In the genomic region with DNA sequence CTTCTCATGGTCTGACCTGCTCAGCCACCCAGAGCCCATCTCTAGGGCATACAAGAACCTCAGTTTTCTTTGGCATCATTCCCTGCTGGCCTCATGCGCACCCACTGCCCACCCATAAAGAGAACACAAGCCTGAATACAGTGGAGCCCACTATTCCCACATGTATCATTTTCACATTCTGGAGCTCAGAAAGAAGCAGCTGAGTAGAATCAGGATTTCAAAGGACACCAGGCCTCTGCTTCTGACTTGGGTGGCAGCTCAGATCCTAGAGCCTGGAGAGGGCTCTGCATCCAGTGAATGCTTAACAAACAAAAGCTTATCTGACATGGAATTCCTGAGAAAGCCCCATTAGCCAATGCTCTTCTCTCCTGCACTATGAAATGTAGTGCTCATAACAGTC, we compare ENCODE assay signal across 29 cellular contexts. TPM values are rescaled to one million over a fixed set of nuclear protein-coding genes. Genes with fewer than 3 reads are reported as not detected.
"Had no signal": no experiment of that assay in that cellular context is flagged by ENCODE, and none has a peak within 500 bp of the region (broad histone marks: within the 10 kb centered on the region; RNA-seq: fewer than 3 reads in every experiment).

No MANE protein-coding gene starts in this region.

- H3K27me3 ChIP-seq: hepatocyte, ovary, right atrium auricular region, right lobe of liver, stomach, testis, tibial artery, upper lobe of right lung had no signal

- ATAC-seq: naive thymus-derived CD4-positive, alpha-beta T cell; natural killer cell treated with Interleukin-12 subunit alpha and Interleukin-12 subunit beta and Interleukin-15 and Interleukin-18, amount 100 ng/mL, for 72 hours; right lobe of liver; stimulated activated naive B cell treated with anti-CD40 and anti-IgM and Interleukin-4, amounts not matched to agents 10 μg/mL and 1 μg/mL and 100 μg/mL, for 72 hours; stimulated activated naive CD8-positive, alpha-beta T cell treated with anti-CD3 and anti-CD28 coated beads, Interleukin-15, Interleukin-2, amounts not matched to agents 100 U/mL and 50 U/mL, for 24 hours; upper lobe of right lung had no signal

- H3K9me3 ChIP-seq: left ventricle myocardium inferior, ovary, right atrium auricular region, right lobe of liver, stomach, testis, tibial artery, upper lobe of right lung had no signal

- DNase-seq: islet precursor cell; left ventricle myocardium inferior; mesendoderm; naive thymus-derived CD4-positive, alpha-beta T cell; ovary; right lobe of liver; stimulated activated CD4-positive, alpha-beta T cell treated with anti-CD3 and anti-CD28 coated beads, Interleukin-1b, Interleukin-23, amount 100 ng/mL, for 48 hours; stimulated activated CD4-positive, alpha-beta T cell treated with anti-CD3 and anti-CD28 coated beads, Interleukin-2, amount 100 ng/mL, for 48 hours; stimulated activated naive B cell treated with anti-CD40 and anti-IgM and Interleukin-4, amounts not matched to agents 10 μg/mL and 1 μg/mL and 100 μg/mL, for 72 hours; stimulated activated naive CD8-positive, alpha-beta T cell treated with anti-CD3 and anti-CD28 coated beads, Interleukin-15, Interleukin-2, amounts not matched to agents 100 U/mL and 50 U/mL, for 24 hours; stomach; testis; tibial artery; upper lobe of right lung had no signal

- H3K4me3 Mint-ChIP-seq: mesothelial cell of epicardium; naive thymus-derived CD4-positive, alpha-beta T cell; natural killer cell treated with Interleukin-12 subunit alpha and Interleukin-12 subunit beta and Interleukin-15 and Interleukin-18, amount 100 ng/mL, for 72 hours; stimulated activated naive B cell treated with anti-CD40 and anti-IgM and Interleukin-4, amounts not matched to agents 10 μg/mL and 1 μg/mL and 100 μg/mL, for 72 hours had no signal

- H3K4me1 ChIP-seq: left ventricle myocardium inferior, right atrium auricular region, right lobe of liver, stomach, testis, tibial artery, upper lobe of right lung had no signal

- H3K27ac Mint-ChIP-seq: mesothelial cell of epicardium; naive thymus-derived CD4-positive, alpha-beta T cell; natural killer cell treated with Interleukin-12 subunit alpha and Interleukin-12 subunit beta and Interleukin-15 and Interleukin-18, amount 100 ng/mL, for 72 hours; progenitor cell of endocrine pancreas; stimulated activated naive B cell treated with anti-CD40 and anti-IgM and Interleukin-4, amounts not matched to agents 10 μg/mL and 1 μg/mL and 100 μg/mL, for 72 hours had no signal

- H3K36me3 Mint-ChIP-seq: natural killer cell treated with Interleukin-12 subunit alpha and Interleukin-12 subunit beta and Interleukin-15 and Interleukin-18, amount 100 ng/mL, for 72 hours had no signal

- H3K9me3 Mint-ChIP-seq: mesothelial cell of epicardium; naive thymus-derived CD4-positive, alpha-beta T cell; natural killer cell treated with Interleukin-12 subunit alpha and Interleukin-12 subunit beta and Interleukin-15 and Interleukin-18, amount 100 ng/mL, for 72 hours; stimulated activated naive B cell treated with anti-CD40 and anti-IgM and Interleukin-4, amounts not matched to agents 10 μg/mL and 1 μg/mL and 100 μg/mL, for 72 hours had no signal

- H3K27ac ChIP-seq: hepatocyte, left ventricle myocardium inferior, ovary, right atrium auricular region, right lobe of liver, stomach, testis, tibial artery, upper lobe of right lung had no signal

- H3K36me3 ChIP-seq: left ventricle myocardium inferior, ovary, right atrium auricular region, right lobe of liver, stomach, tibial artery, upper lobe of right lung had no signal

- H3K27me3 Mint-ChIP-seq: progenitor cell of endocrine pancreas; stimulated activated naive B cell treated with anti-CD40 and anti-IgM and Interleukin-4, amounts not matched to agents 10 μg/mL and 1 μg/mL and 100 μg/mL, for 72 hours had no signal

- H3K4me1 Mint-ChIP-seq: mesothelial cell of epicardium; naive thymus-derived CD4-positive, alpha-beta T cell; stimulated activated naive B cell treated with anti-CD40 and anti-IgM and Interleukin-4, amounts not matched to agents 10 μg/mL and 1 μg/mL and 100 μg/mL, for 72 hours had no signal

- H3K4me3 ChIP-seq: hepatocyte, left ventricle myocardium inferior, lung, ovary, right atrium auricular region, right lobe of liver, smooth muscle cell, stomach, testis, tibial artery, upper lobe of right lung had no signal

RNA-seq across cellular contexts. Expression of gene RBP2, which starts 34.7 kb away (rescaled TPM):
- total RNA-seq: kidney epithelial cell; left ventricle myocardium inferior; lower leg skin; mesothelial cell of epicardium; mononuclear cell; naive thymus-derived CD4-positive, alpha-beta T cell; natural killer cell treated with Interleukin-12 subunit alpha and Interleukin-12 subunit beta and Interleukin-15 and Interleukin-18, amount 100 ng/mL, for 72 hours; omental fat pad; progenitor cell of endocrine pancreas; pulmonary artery endothelial cell; renal cortical epithelial cell; right atrium auricular region; right lobe of liver; skeletal muscle tissue; smooth muscle cell; testis had no signal
- polyA plus RNA-seq: naive thymus-derived CD4-positive, alpha-beta T cell; neural cell; smooth muscle cell had no signal
